26 cellular contexts compared by ENCODE assay signal in the genomic region with DNA sequence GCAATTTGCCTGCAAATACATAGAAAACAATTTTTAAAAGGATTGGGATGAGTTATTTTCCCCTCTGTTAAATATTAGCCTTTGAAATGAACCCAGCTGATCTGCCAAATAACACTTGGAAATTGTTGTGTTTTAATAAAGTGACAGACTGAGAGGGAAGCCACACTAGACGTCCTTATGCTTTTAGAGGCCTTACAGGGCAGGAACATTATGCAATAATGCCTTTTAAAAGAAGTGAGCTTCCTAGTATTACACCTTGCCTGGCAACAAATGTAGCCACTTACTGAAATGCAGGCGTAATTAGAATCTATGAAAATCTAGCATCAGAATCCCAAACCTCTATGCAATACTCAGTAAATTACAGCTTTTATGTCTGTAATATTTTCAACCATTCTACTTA. TPM values are rescaled to one million over a fixed set of nuclear protein-coding genes. Genes with fewer than 3 reads are reported as not detected.
A peak's percentile ranks its signal among the peaks of the same experiment; 100 is the strongest.
DNase-seq lines count a peak whose midpoint lies in the region; ATAC-seq, FAIRE-seq and TF ChIP-seq lines count a peak whose summit lies in the region.
"Had no signal": no experiment of that assay in that cellular context is flagged by ENCODE, and none has a peak within 500 bp of the region (broad histone marks: within the 10 kb centered on the region; RNA-seq: fewer than 3 reads in every experiment).

No MANE protein-coding gene starts in this region.

- peak; percentile 82 for ATAC-seq in left lobe of liver
- ATAC-seq: Right ventricle myocardium inferior had no signal

- H3K79me2 ChIP-seq in GM23248 (ENCODE audit: insufficient read depth), result no peaks in the 10 kb centered on the region

- H3K9me3 ChIP-seq in GM23248 (ENCODE audit: low read depth), result no peaks in the 10 kb centered on the region
- H3K9me3 ChIP-seq in endodermal cell (ENCODE audit: control insufficient read depth, low read length), result no peaks in the 10 kb centered on the region
- H3K9me3 ChIP-seq in kidney (ENCODE audit: control insufficient read depth in 1 of 2, low read length in 2 of 2), result no peaks in the 10 kb centered on the region
- H3K9me3 ChIP-seq: BLaER1 treated with 17β-estradiol and CSF1 and Interleukin-3, amounts not matched to agents 10 nM and 100 nM; SJSA1 had no signal

- H3K27ac ChIP-seq in GM23248 (no peak overlapping the region), VCaP (peak overlapping the region; percentile 48), endodermal cell (ENCODE audit: low read depth, low read length) (no peak overlapping the region), kidney (ENCODE audit: low read depth in 2 of 2, low read length in 2 of 2) (no peak overlapping the region)
- H3K27ac ChIP-seq: BLaER1 treated with 17β-estradiol and CSF1 and Interleukin-3, amounts not matched to agents 10 nM and 100 nM; PC-9; SJSA1 had no signal

- H3K27me3 Mint-ChIP-seq in nephron (ENCODE audit: low read depth), result no peaks in the 10 kb centered on the region
- H3K27me3 Mint-ChIP-seq in endodermal cell (ENCODE audit: insufficient read depth), result no peaks in the 10 kb centered on the region
- H3K27me3 Mint-ChIP-seq: CD4-positive, alpha-beta T cell had no signal

- H3K4me3 Mint-ChIP-seq in nephron (no peak overlapping the region), endodermal cell (no peak overlapping the region)
- H3K4me3 Mint-ChIP-seq: CD4-positive, alpha-beta T cell had no signal

- H3K9me3 Mint-ChIP-seq in nephron, result no peaks in the 10 kb centered on the region
- no peaks in the 10 kb centered on the region for H3K9me3 Mint-ChIP-seq in endodermal cell
- H3K9me3 Mint-ChIP-seq: CD4-positive, alpha-beta T cell had no signal

- H3K27ac Mint-ChIP-seq in nephron, result peak overlapping the region in 2 of 3 experiments; percentile 64 to 76
- H3K27ac Mint-ChIP-seq in endodermal cell, result no peak overlapping the region
- H3K27ac Mint-ChIP-seq: CD4-positive, alpha-beta T cell had no signal

- H2AFZ ChIP-seq in GM23248, result peak overlapping the region; percentile 53
- H2AFZ ChIP-seq: PC-9 had no signal

- H3K9ac ChIP-seq in GM23248 (no peak overlapping the region), endodermal cell (ENCODE audit: extremely low read depth, low read length, poor library complexity, severe bottlenecking) (no peak overlapping the region), kidney (ENCODE audit: low read length in 2 of 2) (no peak overlapping the region)
- H3K9ac ChIP-seq: BLaER1 treated with 17β-estradiol and CSF1 and Interleukin-3, amounts not matched to agents 10 nM and 100 nM had no signal

- DNase-seq in GM23248, result no peak
- DNase-seq in left lobe of liver (ENCODE audit: low spot score), result no peak
- DNase-seq in activated gamma-delta T cell (lab: John Stamatoyannopoulos, UW), result no peak
- DNase-seq in endodermal cell, result no peak
- DNase-seq in H7, result no peak
- DNase-seq in kidney, result no peak
- DNase-seq: CD4-positive, alpha-beta T cell; KBM-7; NCI-H1092; NCI-H1417 treated with DMSO at 0.1 percent for 48 hours; NCI-H187; NCI-H2081 treated with DMSO at 0.1 percent for 48 hours; NCI-H524 treated with DMSO at 0.1 percent for 48 hours; NCI-H774; PC-9 had no signal

- H3F3A ChIP-seq in GM23248 (ENCODE audit: insufficient read depth), result 0 out of 2 replicates have a peak, but pooled peaks cover 4% of the 10 kb centered on the region

- peaks cover 34% of the 10 kb centered on the region for H3K4me1 Mint-ChIP-seq in nephron
- H3K4me1 Mint-ChIP-seq in endodermal cell, result no peaks in the 10 kb centered on the region

- H3K36me3 ChIP-seq in GM23248 (ENCODE audit: low read depth), result no peaks in the 10 kb centered on the region
- no peaks in the 10 kb centered on the region for H3K36me3 ChIP-seq in endodermal cell (ENCODE audit: control insufficient read depth, insufficient read depth, low read length)
- no peaks in the 10 kb centered on the region for H3K36me3 ChIP-seq in H7 (replicated peaks; ENCODE audit: control insufficient read depth, insufficient read depth, low read length)
- H3K36me3 ChIP-seq in kidney (ENCODE audit: control insufficient read depth in 1 of 2, insufficient read depth in 2 of 2, low read length in 2 of 2), result no peaks in the 10 kb centered on the region
- H3K36me3 ChIP-seq: BLaER1 treated with 17β-estradiol and CSF1 and Interleukin-3, amounts not matched to agents 10 nM and 100 nM; SJSA1 had no signal

- no peak overlapping the region for H3K4me2 ChIP-seq in GM23248 (ENCODE audit: unreplicated experiment)
- H3K4me2 ChIP-seq: BLaER1 treated with 17β-estradiol and CSF1 and Interleukin-3, amounts not matched to agents 10 nM and 100 nM; PC-9 had no signal

- H4K20me1 ChIP-seq in GM23248 (ENCODE audit: insufficient read depth), result no peaks in the 10 kb centered on the region
- H4K20me1 ChIP-seq: BLaER1 treated with 17β-estradiol and CSF1 and Interleukin-3, amounts not matched to agents 10 nM and 100 nM had no signal

- peaks cover 15% of the 10 kb centered on the region for H3K4me1 ChIP-seq in GM23248 (ENCODE audit: insufficient read depth)
- no peaks in the 10 kb centered on the region for H3K4me1 ChIP-seq in endodermal cell (ENCODE audit: control insufficient read depth, insufficient read depth, low read length)
- no peaks in the 10 kb centered on the region for H3K4me1 ChIP-seq in kidney (ENCODE audit: control insufficient read depth in 1 of 2, insufficient read depth in 1 of 2, low read depth in 1 of 2, low read length in 2 of 2)
- H3K4me1 ChIP-seq: BLaER1 treated with 17β-estradiol and CSF1 and Interleukin-3, amounts not matched to agents 10 nM and 100 nM; SJSA1 had no signal

- in situ Hi-C loops in GM23248 (cut with MboI), result loop anchor here (10.0 kb wide), 1 partner anchor 333 kb away; no protein-coding TSS in a partner anchor

- no peak for FAIRE-seq in kidney (lab: Jason Lieb, UNC)
- FAIRE-seq: A204.1, D721Med, GM18507, H54 had no signal

- TF ChIP-seq CTCF in VCaP (conservative IDR thresholded peaks at IDR 0.05), result no peak
- TF ChIP-seq CTCF in nephron (IDR thresholded peaks at IDR 0.05; ENCODE audit: unreplicated experiment in 3 of 3), result no peak
- TF ChIP-seq CTCF in endodermal cell (conservative IDR thresholded peaks at IDR 0.05), result no peak
- no peak for TF ChIP-seq CTCF in kidney (IDR thresholded peaks at IDR 0.05; ENCODE audit: borderline replicate concordance, extremely low read depth, insufficient read depth)

- H3K36me3 Mint-ChIP-seq in nephron (ENCODE audit: low read depth) (no peaks in the 10 kb centered on the region), endodermal cell (ENCODE audit: low read depth) (no peaks in the 10 kb centered on the region)

- H3K27me3 ChIP-seq in GM23248 (replicated peaks; ENCODE audit: insufficient read depth), result no peaks in the 10 kb centered on the region
- no peaks in the 10 kb centered on the region for H3K27me3 ChIP-seq in endodermal cell (ENCODE audit: control insufficient read depth, insufficient read depth, low read length, poor library complexity, severe bottlenecking)
- H3K27me3 ChIP-seq in H7 (ENCODE audit: control insufficient read depth, insufficient read depth, low read length), result no peaks in the 10 kb centered on the region
- H3K27me3 ChIP-seq: BLaER1 treated with 17β-estradiol and CSF1 and Interleukin-3, amounts not matched to agents 10 nM and 100 nM had no signal

- no peak overlapping the region for H3K4me3 ChIP-seq in GM23248
- no peak overlapping the region for H3K4me3 ChIP-seq in endodermal cell (ENCODE audit: low read length)
- no peak overlapping the region for H3K4me3 ChIP-seq in H7 (ENCODE audit: insufficient read depth, low read depth, low read length)
- no peak overlapping the region for H3K4me3 ChIP-seq in kidney (ENCODE audit: low read length in 2 of 2)
- H3K4me3 ChIP-seq: BLaER1 treated with 17β-estradiol and CSF1 and Interleukin-3, amounts not matched to agents 10 nM and 100 nM; PC-9; SJSA1 had no signal

- no peaks in the 10 kb centered on the region for H3K9me2 ChIP-seq in GM23248 (ENCODE audit: insufficient read depth)

- intact Hi-C loops in kidney (cut with DNase I), result no loop called here

- 69 to 78% methylated on average over 2 of the region's 2 CpGs for WGBS in GM23248 (ENCODE audit: low coverage in 1 of 2, low lambda C conversion rate in 2 of 2, missing lambda C conversion rate in 2 of 2), 2 experiments
- WGBS in endodermal cell (ENCODE audit: insufficient coverage in 1 of 2, insufficient read length in 1 of 2), 2 experiments, result 78 to 80% methylated on average over 1 to 2 of the region's 2 CpGs

RNA-seq across cellular contexts. Expression of gene AGTR1, which starts 20.2 kb away (rescaled TPM):
- 4.0 and 6.3 TPM in 2 replicates for total RNA-seq in GM23248 (2014; rRNA removed; shearing (Covaris generic))
- polyA plus RNA-seq in GM23248 (2016; fragmentation: Nextera tagmentation; extraction: Ambion mirVana) (3.6 and 4.0 TPM in 2 replicates), kidney (ENCODE audit: insufficient read depth, low read depth, low replicate concordance) (14.8 TPM)
- total RNA-seq in left lobe of liver (25.5 TPM), endodermal cell (under 1 TPM in 1 of 2 donors, not detected in 1; 0.15 TPM), kidney (5.6 TPM)
- polyA plus RNA-seq in endodermal cell (2013, experiment 1 of 2), result 0.50 TPM
- 0.21 TPM for polyA plus RNA-seq in endodermal cell (2013, experiment 2 of 2)
- 0.03 and 0.30 TPM in 2 replicates for total RNA-seq in H7 (2014; rRNA removed; shearing (Covaris generic))
- total RNA-seq: CD4-positive, alpha-beta T cell; HT1080; PC-9; RPMI7951; SJSA1 had no signal
